Comparison of ENCODE assay signal across 24 cellular contexts in genomic region chr7:89246196-89246595, GRCh38.
"Had no signal": no experiment of that assay in that cellular context is flagged by ENCODE, and none has a peak within 500 bp of the region (broad histone marks: within the 10 kb centered on the region; RNA-seq: fewer than 3 reads in every experiment).

No MANE protein-coding gene starts in this region.

- DNase-seq: nephron progenitor cell; occipital lobe; ovary; posterior cingulate gyrus; psoas muscle; right cardiac atrium; right lobe of liver; sigmoid colon; small intestine; stimulated activated CD4-positive, alpha-beta T cell treated with anti-CD3 and anti-CD28 coated beads, Interleukin-15, amount 100 ng/mL, for 24 hours; stimulated activated CD4-positive, alpha-beta T cell treated with anti-CD3 and anti-CD28 coated beads, Interleukin-2, amount 100 ng/mL, for 24 hours; stimulated activated CD4-positive, alpha-beta T cell treated with anti-CD3 and anti-CD28 coated beads, Interleukin-2, amount 100 ng/mL, for 48 hours; stimulated activated CD4-positive, alpha-beta T cell treated with anti-CD3 and anti-CD28 coated beads, Interleukin-4, amount 100 ng/mL, for 24 hours; stimulated activated naive B cell treated with anti-CD40 and anti-IgM and Interleukin-4, amounts not matched to agents 10 μg/mL and 1 μg/mL and 100 μg/mL, for 72 hours; stimulated activated naive CD4-positive, alpha-beta T cell treated with Interleukin-2 at 50 U/mL for 16 hours; stomach; thyroid gland; trophoblast cell; upper lobe of left lung had no signal

- H3K9me3 Mint-ChIP-seq: nephron progenitor cell had no signal

- H3K4me3 Mint-ChIP-seq: natural killer cell treated with Interleukin-12 subunit alpha and Interleukin-12 subunit beta and Interleukin-15 and Interleukin-18, amount 100 ng/mL, for 72 hours; nephron progenitor cell; neural crest cell; stimulated activated effector memory CD8-positive, alpha-beta T cell treated with anti-CD3 and anti-CD28 coated beads, Interleukin-12 subunit alpha, Interleukin-12 subunit beta, amount 100 ng/mL, for 72 hours; stimulated activated naive B cell treated with anti-CD40 and anti-IgM and Interleukin-4, amounts not matched to agents 10 μg/mL and 1 μg/mL and 100 μg/mL, for 72 hours; stimulated activated naive CD8-positive, alpha-beta T cell treated with anti-CD3 and anti-CD28 coated beads, Interleukin-15, Interleukin-2, amounts not matched to agents 100 ng/mL and 50 ng/mL, for 24 hours had no signal

- H3K27me3 Mint-ChIP-seq: natural killer cell treated with Interleukin-12 subunit alpha and Interleukin-12 subunit beta and Interleukin-15 and Interleukin-18, amount 100 ng/mL, for 72 hours; stimulated activated naive B cell treated with anti-CD40 and anti-IgM and Interleukin-4, amounts not matched to agents 10 μg/mL and 1 μg/mL and 100 μg/mL, for 72 hours; stimulated activated naive CD8-positive, alpha-beta T cell treated with anti-CD3 and anti-CD28 coated beads, Interleukin-15, Interleukin-2, amounts not matched to agents 100 ng/mL and 50 ng/mL, for 24 hours had no signal

- H3K4me1 Mint-ChIP-seq: nephron progenitor cell; neural crest cell; stimulated activated effector memory CD8-positive, alpha-beta T cell treated with anti-CD3 and anti-CD28 coated beads, Interleukin-12 subunit alpha, Interleukin-12 subunit beta, amount 100 ng/mL, for 72 hours; stimulated activated naive B cell treated with anti-CD40 and anti-IgM and Interleukin-4, amounts not matched to agents 10 μg/mL and 1 μg/mL and 100 μg/mL, for 72 hours had no signal

- H3K36me3 Mint-ChIP-seq: stimulated activated effector memory CD8-positive, alpha-beta T cell treated with anti-CD3 and anti-CD28 coated beads, Interleukin-12 subunit alpha, Interleukin-12 subunit beta, amount 100 ng/mL, for 72 hours; stimulated activated naive B cell treated with anti-CD40 and anti-IgM and Interleukin-4, amounts not matched to agents 10 μg/mL and 1 μg/mL and 100 μg/mL, for 72 hours had no signal

- ATAC-seq: natural killer cell treated with Interleukin-12 subunit alpha and Interleukin-12 subunit beta and Interleukin-15 and Interleukin-18, amount 100 ng/mL, for 72 hours; psoas muscle; right cardiac atrium; stimulated activated effector memory CD8-positive, alpha-beta T cell treated with anti-CD3 and anti-CD28 coated beads, Interleukin-12 subunit alpha, Interleukin-12 subunit beta, amount 100 ng/mL, for 72 hours; stimulated activated naive B cell treated with anti-CD40 and anti-IgM and Interleukin-4, amounts not matched to agents 10 μg/mL and 1 μg/mL and 100 μg/mL, for 72 hours had no signal

- H3K27ac Mint-ChIP-seq: natural killer cell treated with Interleukin-12 subunit alpha and Interleukin-12 subunit beta and Interleukin-15 and Interleukin-18, amount 100 ng/mL, for 72 hours; nephron progenitor cell; progenitor cell of endocrine pancreas; stimulated activated effector memory CD8-positive, alpha-beta T cell treated with anti-CD3 and anti-CD28 coated beads, Interleukin-12 subunit alpha, Interleukin-12 subunit beta, amount 100 ng/mL, for 72 hours; stimulated activated naive B cell treated with anti-CD40 and anti-IgM and Interleukin-4, amounts not matched to agents 10 μg/mL and 1 μg/mL and 100 μg/mL, for 72 hours; stimulated activated naive CD8-positive, alpha-beta T cell treated with anti-CD3 and anti-CD28 coated beads, Interleukin-15, Interleukin-2, amounts not matched to agents 100 ng/mL and 50 ng/mL, for 24 hours had no signal
